ENCODE assay signal across 8 cellular contexts in genomic region chr16:70715113-70715711, GRCh38. TPM values are rescaled to one million over a fixed set of nuclear protein-coding genes. Genes with fewer than 3 reads are reported as not detected.
DNase-seq lines count a peak whose midpoint lies in the region; ATAC-seq and TF ChIP-seq lines count a peak whose summit lies in the region.

No MANE protein-coding gene starts in this region.

- TF ChIP-seq POLR2A in prostate gland (IDR thresholded peaks at IDR 0.05): peak; percentile 31

- no peaks in the 10 kb centered on the region for H3K36me3 ChIP-seq in SJCRH30
- H3K36me3 ChIP-seq in prostate gland: no peaks in the 10 kb centered on the region

- H3K27me3 Mint-ChIP-seq in stimulated activated naive B cell treated with anti-CD40 and anti-IgM and Interleukin-4, amounts not matched to agents 10 μg/mL and 1 μg/mL and 100 μg/mL, for 72 hours: no peaks in the 10 kb centered on the region
- H3K27me3 Mint-ChIP-seq in activated T-cell treated with anti-CD3 and anti-CD28 coated beads, Interleukin-2, amount 50 U/mL, for 72 hours (ENCODE audit: low read depth): no peaks in the 10 kb centered on the region
- no peaks in the 10 kb centered on the region for H3K27me3 Mint-ChIP-seq in activated T-helper 17 cell treated with anti-CD3 and anti-CD28 coated beads, Interleukin-2, amount 50 U/mL, for 72 hours

- TF ChIP-seq CTCF in foreskin fibroblast (IDR thresholded peaks at IDR 0.05; ENCODE audit: low read depth, low read length) (no peak), prostate gland (IDR thresholded peaks at IDR 0.05) (peak in 2 of 4 experiments; percentile 30 to 43)

- 16% methylated on average over 17 of the region's 17 CpGs for WGBS in prostate gland

- intact Hi-C loops in prostate gland (cut with DNase I): no loop called here

- H3K4me1 ChIP-seq in SJCRH30: peaks cover 40% of the 10 kb centered on the region
- H3K4me1 ChIP-seq in prostate gland (replicated peaks): peaks cover 18% of the 10 kb centered on the region

- H3K27ac Mint-ChIP-seq in stimulated activated naive B cell treated with anti-CD40 and anti-IgM and Interleukin-4, amounts not matched to agents 10 μg/mL and 1 μg/mL and 100 μg/mL, for 72 hours: no peak overlapping the region
- no peak overlapping the region for H3K27ac Mint-ChIP-seq in activated T-cell treated with anti-CD3 and anti-CD28 coated beads, Interleukin-2, amount 50 U/mL, for 72 hours
- no peak overlapping the region for H3K27ac Mint-ChIP-seq in activated T-helper 17 cell treated with anti-CD3 and anti-CD28 coated beads, Interleukin-2, amount 50 U/mL, for 72 hours

- no peaks in the 10 kb centered on the region for H3K27me3 ChIP-seq in SJCRH30
- H3K27me3 ChIP-seq in prostate gland (replicated peaks; ENCODE audit: insufficient read depth): no peaks in the 10 kb centered on the region

- no peak for ATAC-seq in GM19023 (IDR thresholded peaks at IDR 0.05; ENCODE audit: unreplicated experiment)
- ATAC-seq in stimulated activated naive B cell treated with anti-CD40 and anti-IgM and Interleukin-4, amounts not matched to agents 10 μg/mL and 1 μg/mL and 100 μg/mL, for 72 hours (replicated peaks): no peak
- ATAC-seq in activated T-cell treated with anti-CD3 and anti-CD28 coated beads, Interleukin-2, amount 50 U/mL, for 72 hours (replicated peaks in 1 of 2): no peak
- ATAC-seq in activated T-helper 17 cell treated with anti-CD3 and anti-CD28 coated beads, Interleukin-2, amount 50 U/mL, for 72 hours (replicated peaks): no peak

- no peak overlapping the region for H3K4me3 Mint-ChIP-seq in stimulated activated naive B cell treated with anti-CD40 and anti-IgM and Interleukin-4, amounts not matched to agents 10 μg/mL and 1 μg/mL and 100 μg/mL, for 72 hours
- H3K4me3 Mint-ChIP-seq in activated T-cell treated with anti-CD3 and anti-CD28 coated beads, Interleukin-2, amount 50 U/mL, for 72 hours: no peak overlapping the region
- no peak overlapping the region for H3K4me3 Mint-ChIP-seq in activated T-helper 17 cell treated with anti-CD3 and anti-CD28 coated beads, Interleukin-2, amount 50 U/mL, for 72 hours

- DNase-seq in GM04503 (ENCODE audit: low read depth) (peak; percentile 98), SJCRH30 (peak; percentile 79 to 82), foreskin fibroblast (peak; percentile 98 to 100), prostate gland (ENCODE audit: low spot score) (peak; percentile 84)
- DNase-seq in stimulated activated naive B cell treated with anti-CD40 and anti-IgM and Interleukin-4, amounts not matched to agents 10 μg/mL and 1 μg/mL and 100 μg/mL, for 72 hours: no peak
- DNase-seq in activated T-cell treated with anti-CD3 and anti-CD28 coated beads, Interleukin-2, amount 50 U/mL, for 72 hours: no peak

- H3K4me1 Mint-ChIP-seq in stimulated activated naive B cell treated with anti-CD40 and anti-IgM and Interleukin-4, amounts not matched to agents 10 μg/mL and 1 μg/mL and 100 μg/mL, for 72 hours: no peaks in the 10 kb centered on the region
- H3K4me1 Mint-ChIP-seq in activated T-cell treated with anti-CD3 and anti-CD28 coated beads, Interleukin-2, amount 50 U/mL, for 72 hours (ENCODE audit: low read depth): peaks cover 9% of the 10 kb centered on the region
- no peaks in the 10 kb centered on the region for H3K4me1 Mint-ChIP-seq in activated T-helper 17 cell treated with anti-CD3 and anti-CD28 coated beads, Interleukin-2, amount 50 U/mL, for 72 hours

- H3K4me3 ChIP-seq in SJCRH30 (peak overlapping the region; percentile 10), foreskin fibroblast (ENCODE audit: low read depth in 1 of 2, low read length in 2 of 2) (no peak overlapping the region), prostate gland (no peak overlapping the region)

- H3K9me3 Mint-ChIP-seq in stimulated activated naive B cell treated with anti-CD40 and anti-IgM and Interleukin-4, amounts not matched to agents 10 μg/mL and 1 μg/mL and 100 μg/mL, for 72 hours: peaks cover 0 to 2% of the 10 kb centered on the region in 2 donors
- no peaks in the 10 kb centered on the region for H3K9me3 Mint-ChIP-seq in activated T-cell treated with anti-CD3 and anti-CD28 coated beads, Interleukin-2, amount 50 U/mL, for 72 hours
- no peaks in the 10 kb centered on the region for H3K9me3 Mint-ChIP-seq in activated T-helper 17 cell treated with anti-CD3 and anti-CD28 coated beads, Interleukin-2, amount 50 U/mL, for 72 hours

- H3K27ac ChIP-seq in SJCRH30: peak overlapping the region; percentile 59
- peak overlapping the region; percentile 83 to 85 for H3K27ac ChIP-seq in prostate gland

- H3K36me3 Mint-ChIP-seq in stimulated activated naive B cell treated with anti-CD40 and anti-IgM and Interleukin-4, amounts not matched to agents 10 μg/mL and 1 μg/mL and 100 μg/mL, for 72 hours: peaks cover 37 to 46% of the 10 kb centered on the region in 2 donors
- H3K36me3 Mint-ChIP-seq in activated T-cell treated with anti-CD3 and anti-CD28 coated beads, Interleukin-2, amount 50 U/mL, for 72 hours (ENCODE audit: insufficient read depth in 2 of 2): peaks cover 2% of the 10 kb centered on the region in 2 donors
- H3K36me3 Mint-ChIP-seq in activated T-helper 17 cell treated with anti-CD3 and anti-CD28 coated beads, Interleukin-2, amount 50 U/mL, for 72 hours (ENCODE audit: low read depth): peaks cover 13% of the 10 kb centered on the region

- H3K9me3 ChIP-seq in SJCRH30 (replicated peaks): no peaks in the 10 kb centered on the region
- H3K9me3 ChIP-seq in prostate gland: no peaks in the 10 kb centered on the region

RNA-seq across cellular contexts. Expression of gene MTSS2, which starts 29.4 kb away (rescaled TPM):
- total RNA-seq in SJCRH30 (2014; rRNA removed; shearing (Covaris generic)): 24.6 and 27.4 TPM in 2 replicates
- 10 to 100 TPM; 42.4 to 92.4 TPM for total RNA-seq in prostate gland
- 1 to 10 TPM; 5.5 to 8.5 TPM for total RNA-seq in activated T-cell treated with anti-CD3 and anti-CD28 coated beads, Interleukin-2, amount 50 U/mL, for 72 hours
- under 1 TPM; 0.11 to 0.67 TPM for total RNA-seq in activated T-helper 17 cell treated with anti-CD3 and anti-CD28 coated beads, Interleukin-2, amount 50 U/mL, for 72 hours

Comparison
In these comparisons a context has a peak if more than half of its experiments do, and no peak if none do; other contexts are left out.
1. DNase-seq: peak in GM04503 (single experiment), SJCRH30 (2 of 2), foreskin fibroblast (2 of 2) and prostate gland (single experiment); none in stimulated activated naive B cell treated with anti-CD40 and anti-IgM and Interleukin-4, amounts not matched to agents 10 μg/mL and 1 μg/mL and 100 μg/mL, for 72 hours (single experiment) and activated T-cell treated with anti-CD3 and anti-CD28 coated beads, Interleukin-2, amount 50 U/mL, for 72 hours (0 of 2).